19 cellular contexts compared by ENCODE assay signal in genomic region chr17:69538795-69539194, GRCh38.
"Had no signal": no experiment of that assay in that cellular context is flagged by ENCODE, and none has a peak within 500 bp of the region (broad histone marks: within the 10 kb centered on the region; RNA-seq: fewer than 3 reads in every experiment).

No MANE protein-coding gene starts in this region.

- H3K27ac ChIP-seq: adrenal gland, tibial nerve, vagina had no signal

- ATAC-seq: effector memory CD8-positive, alpha-beta T cell; left lobe of liver; T-cell had no signal

- H3K27me3 ChIP-seq: adrenal gland, tibial nerve, vagina had no signal

- H3K9me3 ChIP-seq: adrenal gland, tibial nerve, vagina had no signal

- H3K4me3 ChIP-seq: adrenal gland, lung, tibial nerve, vagina had no signal

- H3K4me1 ChIP-seq: adrenal gland, tibial nerve, vagina had no signal

- DNase-seq: activated B cell treated with CpG ODN at 0.5 μM for 24 hours; activated effector memory CD4-positive, alpha-beta T cell treated with Interleukin-2 at 50 U/mL for 16 hours; activated naive CD4-positive, alpha-beta T cell treated with anti-CD3 and anti-CD28 coated beads, Interleukin-2, amount 50 U/mL, for 16 hours; activated T-cell treated with anti-CD3 and anti-CD28 coated beads, Interleukin-2, amount 50 U/mL, for 1 hour; adrenal gland; dermis blood vessel endothelial cell; effector memory CD8-positive, alpha-beta T cell; kidney; occipital lobe; posterior cingulate gyrus; retina; stimulated activated CD4-positive, alpha-beta T cell treated with anti-CD3 and anti-CD28 coated beads, Interleukin-12 subunit alpha, Interleukin-12 subunit beta, amount 100 ng/mL, for 4 hours; stimulated activated CD4-positive, alpha-beta T cell treated with anti-CD3 and anti-CD28 coated beads, Interleukin-2, amount 100 ng/mL, for 24 hours; stimulated activated naive CD4-positive, alpha-beta T cell treated with Interleukin-2 at 50 U/mL for 16 hours; T-cell had no signal

- H3K36me3 ChIP-seq: adrenal gland had no signal
